ENCODE assay signal across 1 cellular context in the genomic region with DNA sequence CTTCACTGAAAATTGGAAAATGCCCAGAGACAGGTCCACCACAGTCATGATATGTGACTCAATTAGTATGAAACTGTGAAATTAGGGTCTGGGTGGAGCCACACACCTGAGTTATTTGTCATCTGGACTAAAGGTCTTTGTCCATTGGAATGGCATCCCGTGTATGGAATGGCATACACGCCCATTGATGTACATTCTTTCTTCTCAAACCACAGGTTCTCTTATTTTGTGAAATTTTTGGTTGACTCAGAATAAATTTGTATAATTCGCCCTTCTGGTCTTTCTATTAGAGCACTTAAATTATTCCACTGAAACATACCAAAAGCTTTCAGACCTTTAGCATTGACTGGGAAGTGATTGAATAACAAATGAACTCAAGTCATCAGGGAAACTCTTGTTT.
TF ChIP-seq lines count a peak whose summit lies in the region.

No MANE protein-coding gene starts in this region.

TF ChIP-seq in HCT116, 20 proteins besides CTCF, POLR2A, EP300 and RAD21 (continued from another document):
- TF ChIP-seq, protein P1, sequence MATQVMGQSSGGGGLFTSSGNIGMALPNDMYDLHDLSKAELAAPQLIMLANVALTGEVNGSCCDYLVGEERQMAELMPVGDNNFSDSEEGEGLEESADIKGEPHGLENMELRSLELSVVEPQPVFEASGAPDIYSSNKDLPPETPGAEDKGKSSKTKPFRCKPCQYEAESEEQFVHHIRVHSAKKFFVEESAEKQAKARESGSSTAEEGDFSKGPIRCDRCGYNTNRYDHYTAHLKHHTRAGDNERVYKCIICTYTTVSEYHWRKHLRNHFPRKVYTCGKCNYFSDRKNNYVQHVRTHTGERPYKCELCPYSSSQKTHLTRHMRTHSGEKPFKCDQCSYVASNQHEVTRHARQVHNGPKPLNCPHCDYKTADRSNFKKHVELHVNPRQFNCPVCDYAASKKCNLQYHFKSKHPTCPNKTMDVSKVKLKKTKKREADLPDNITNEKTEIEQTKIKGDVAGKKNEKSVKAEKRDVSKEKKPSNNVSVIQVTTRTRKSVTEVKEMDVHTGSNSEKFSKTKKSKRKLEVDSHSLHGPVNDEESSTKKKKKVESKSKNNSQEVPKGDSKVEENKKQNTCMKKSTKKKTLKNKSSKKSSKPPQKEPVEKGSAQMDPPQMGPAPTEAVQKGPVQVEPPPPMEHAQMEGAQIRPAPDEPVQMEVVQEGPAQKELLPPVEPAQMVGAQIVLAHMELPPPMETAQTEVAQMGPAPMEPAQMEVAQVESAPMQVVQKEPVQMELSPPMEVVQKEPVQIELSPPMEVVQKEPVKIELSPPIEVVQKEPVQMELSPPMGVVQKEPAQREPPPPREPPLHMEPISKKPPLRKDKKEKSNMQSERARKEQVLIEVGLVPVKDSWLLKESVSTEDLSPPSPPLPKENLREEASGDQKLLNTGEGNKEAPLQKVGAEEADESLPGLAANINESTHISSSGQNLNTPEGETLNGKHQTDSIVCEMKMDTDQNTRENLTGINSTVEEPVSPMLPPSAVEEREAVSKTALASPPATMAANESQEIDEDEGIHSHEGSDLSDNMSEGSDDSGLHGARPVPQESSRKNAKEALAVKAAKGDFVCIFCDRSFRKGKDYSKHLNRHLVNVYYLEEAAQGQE (IDR thresholded peaks at IDR 0.05; ENCODE audit: low read depth), result no peak
- TF ChIP-seq EZH2 (IDR thresholded peaks at IDR 0.05), result no peak
- TF ChIP-seq ZFX (IDR thresholded peaks at IDR 0.05), result no peak
- TF ChIP-seq ZBTB33 (IDR thresholded peaks at IDR 0.05; ENCODE audit: extremely low read depth, insufficient replicate concordance, low read length), result no peak
